20 cellular contexts compared by ENCODE assay signal in the genomic region with DNA sequence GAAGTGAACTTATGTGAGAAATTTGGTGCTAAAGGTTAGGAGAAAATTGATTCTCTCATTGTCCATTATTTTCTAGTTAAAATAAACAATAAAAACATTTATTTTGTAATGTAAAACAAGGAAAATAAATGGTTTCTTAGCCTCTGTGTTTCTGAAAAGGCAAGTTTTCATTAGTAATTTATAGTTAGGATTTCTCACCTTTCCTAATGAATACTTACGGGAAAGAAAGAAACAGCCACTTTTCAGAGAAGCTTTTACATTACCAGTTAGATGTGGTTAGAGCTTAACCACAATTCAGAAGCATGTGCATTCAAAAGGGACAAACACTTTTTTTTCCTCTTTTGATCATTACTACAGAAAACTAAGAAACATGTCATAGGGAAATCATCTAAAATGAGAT. TPM values are rescaled to one million over a fixed set of nuclear protein-coding genes. Genes with fewer than 3 reads are reported as not detected.
A peak's percentile ranks its signal among the peaks of the same experiment; 100 is the strongest.
DNase-seq lines count a peak whose midpoint lies in the region; ATAC-seq and TF ChIP-seq lines count a peak whose summit lies in the region.
"Had no signal": no experiment of that assay in that cellular context is flagged by ENCODE, and none has a peak within 500 bp of the region (broad histone marks: within the 10 kb centered on the region; RNA-seq: fewer than 3 reads in every experiment).

No MANE protein-coding gene starts in this region.

- peak overlapping the region; percentile 47 for H3K4me2 ChIP-seq in DND-41 (ENCODE audit: insufficient read depth, low read length)
- H3K4me2 ChIP-seq: GM23338 had no signal

- peaks cover 39% of the 10 kb centered on the region for H3K36me3 Mint-ChIP-seq in activated CD4-positive, alpha-beta T cell treated with anti-CD3 and anti-CD28 coated beads for 36 hours (ENCODE audit: low read depth)
- H3K36me3 Mint-ChIP-seq in T-helper 1 cell treated with Interleukin-12 subunit alpha and Interleukin-12 subunit beta and Interleukin-4 antibody, amounts not matched to agents 30 μg/mL and 1 μg/mL, for 36 hours (ENCODE audit: low read depth), result peaks cover 29% of the 10 kb centered on the region
- peaks cover 4 to 12% (median 9%) of the 10 kb centered on the region in 3 donors for H3K36me3 Mint-ChIP-seq in immature natural killer cell

- no peak overlapping the region for H3K4me3 Mint-ChIP-seq in activated CD4-positive, alpha-beta T cell treated with anti-CD3 and anti-CD28 coated beads for 36 hours
- peak overlapping the region; percentile 26 for H3K4me3 Mint-ChIP-seq in T-helper 1 cell treated with Interleukin-12 subunit alpha and Interleukin-12 subunit beta and Interleukin-4 antibody, amounts not matched to agents 30 μg/mL and 1 μg/mL, for 36 hours
- peak overlapping the region in 2 of 5 donors; percentile 38 to 39 for H3K4me3 Mint-ChIP-seq in immature natural killer cell
- H3K4me3 Mint-ChIP-seq: GM23338; stimulated activated memory B cell treated with anti-CD40 and anti-IgM and Interleukin-4, amounts not matched to agents 10 μg/mL and 1 μg/mL and 100 μg/mL, for 72 hours had no signal

- intact Hi-C loops in activated CD4-positive, alpha-beta T cell treated with anti-CD3 and anti-CD28 coated beads for 36 hours (cut with DNase I, micrococcal nuclease), result loop anchor here in 1 of 2 experiments (10.0 kb wide), 1 partner anchor 289 kb away; no protein-coding TSS in a partner anchor
- intact Hi-C loops in ovary (cut with DNase I), result no loop called here

- peaks cover 46% of the 10 kb centered on the region for H3K4me1 Mint-ChIP-seq in activated CD4-positive, alpha-beta T cell treated with anti-CD3 and anti-CD28 coated beads for 36 hours
- peaks cover 37% of the 10 kb centered on the region for H3K4me1 Mint-ChIP-seq in T-helper 1 cell treated with Interleukin-12 subunit alpha and Interleukin-12 subunit beta and Interleukin-4 antibody, amounts not matched to agents 30 μg/mL and 1 μg/mL, for 36 hours (ENCODE audit: low read depth)
- peaks cover 31 to 33% of the 10 kb centered on the region in 2 donors for H3K4me1 Mint-ChIP-seq in immature natural killer cell
- H3K4me1 Mint-ChIP-seq: GM23338 had no signal

- no peak for TF ChIP-seq POLR2A in ovary (IDR thresholded peaks at IDR 0.05)

- no peak overlapping the region for H3K4me3 ChIP-seq in DND-41 (ENCODE audit: low read depth in 1 of 2, low read length in 2 of 2)
- no peak overlapping the region for H3K4me3 ChIP-seq in ovary
- H3K4me3 ChIP-seq: GM23338, lung, right lobe of liver, transverse colon had no signal

- H3K9ac ChIP-seq in DND-41 (ENCODE audit: low read depth, low read length), result peak overlapping the region; percentile 2; the same call in 1 of the 2 replicates

- H3K79me2 ChIP-seq in DND-41 (ENCODE audit: insufficient read depth, low read length), result no peaks in the 10 kb centered on the region

- H3K36me3 ChIP-seq in DND-41 (ENCODE audit: insufficient read depth, low read length) (peaks cover 64% of the 10 kb centered on the region), ovary (no peaks in the 10 kb centered on the region)
- H3K36me3 ChIP-seq: right lobe of liver, transverse colon, WERI-Rb-1 had no signal

- TF ChIP-seq CTCF in DND-41 (IDR thresholded peaks at IDR 0.05; ENCODE audit: borderline replicate concordance, extremely low read depth, low read length, poor library complexity, severe bottlenecking) (no peak), ovary (IDR thresholded peaks at IDR 0.05) (no peak)

- 91 to 96% (median 94%) methylated on average over 1 of the region's 1 CpG for WGBS in ovary, 3 donors

- no peaks in the 10 kb centered on the region for H3K27me3 Mint-ChIP-seq in activated CD4-positive, alpha-beta T cell treated with anti-CD3 and anti-CD28 coated beads for 36 hours
- no peaks in the 10 kb centered on the region for H3K27me3 Mint-ChIP-seq in T-helper 1 cell treated with Interleukin-12 subunit alpha and Interleukin-12 subunit beta and Interleukin-4 antibody, amounts not matched to agents 30 μg/mL and 1 μg/mL, for 36 hours (ENCODE audit: low read depth)
- H3K27me3 Mint-ChIP-seq in immature natural killer cell (ENCODE audit: low read depth in 3 of 3), result no peaks in the 10 kb centered on the region
- H3K27me3 Mint-ChIP-seq: activated naive CD8-positive, alpha-beta T cell treated with anti-CD3 and anti-CD28 coated beads, Interleukin-2, amount 10 ng/mL, durations not matched to agents 7 days and 5 days; stimulated activated memory B cell treated with anti-CD40 and anti-IgM and Interleukin-4, amounts not matched to agents 10 μg/mL and 1 μg/mL and 100 μg/mL, for 72 hours had no signal

- H4K20me1 ChIP-seq in DND-41 (ENCODE audit: insufficient read depth, low read length), result no peaks in the 10 kb centered on the region

- peak; percentile 42 for ATAC-seq in activated CD4-positive, alpha-beta T cell treated with anti-CD3 and anti-CD28 coated beads for 36 hours
- ATAC-seq in DND-41 (ENCODE audit: insufficient read depth, low read depth), result peak; percentile 86
- ATAC-seq: GM23338; right lobe of liver; stimulated activated memory B cell treated with anti-CD40 and anti-IgM and Interleukin-4, amounts not matched to agents 10 μg/mL and 1 μg/mL and 100 μg/mL, for 72 hours had no signal

- H3K27me3 ChIP-seq in DND-41 (ENCODE audit: insufficient read depth, low read length, poor library complexity) (no peaks in the 10 kb centered on the region), ovary (no peaks in the 10 kb centered on the region)
- H3K27me3 ChIP-seq: right lobe of liver, transverse colon had no signal

- POLR2A ChIA-PET in activated CD4-positive, alpha-beta T cell treated with anti-CD3 and anti-CD28 coated beads for 36 hours (lab: Charles Lee), result no interaction called here

- peak overlapping the region; percentile 65 for H3K27ac Mint-ChIP-seq in activated CD4-positive, alpha-beta T cell treated with anti-CD3 and anti-CD28 coated beads for 36 hours
- H3K27ac Mint-ChIP-seq in T-helper 1 cell treated with Interleukin-12 subunit alpha and Interleukin-12 subunit beta and Interleukin-4 antibody, amounts not matched to agents 30 μg/mL and 1 μg/mL, for 36 hours, result peak overlapping the region; percentile 53
- H3K27ac Mint-ChIP-seq in immature natural killer cell, result peak overlapping the region in 4 of 6 donors; percentile 47 to 81 (median 74)
- H3K27ac Mint-ChIP-seq: activated naive CD8-positive, alpha-beta T cell treated with anti-CD3 and anti-CD28 coated beads, Interleukin-2, amount 10 ng/mL, durations not matched to agents 7 days and 5 days; GM23338; stimulated activated memory B cell treated with anti-CD40 and anti-IgM and Interleukin-4, amounts not matched to agents 10 μg/mL and 1 μg/mL and 100 μg/mL, for 72 hours had no signal

- no peak overlapping the region for H2AFZ ChIP-seq in DND-41 (ENCODE audit: low read depth, low read length)
- H2AFZ ChIP-seq: GM23338 had no signal

- H3K9me3 ChIP-seq in DND-41 (ENCODE audit: insufficient read depth, low read length, severe bottlenecking) (no peaks in the 10 kb centered on the region), ovary (no peaks in the 10 kb centered on the region)
- H3K9me3 ChIP-seq: right lobe of liver, transverse colon had no signal

- DNase-seq in activated CD4-positive, alpha-beta T cell treated with anti-CD3 and anti-CD28 coated beads for 36 hours, result no peak
- no peak for DNase-seq in activated CD4-positive, alpha-beta T cell treated with anti-CD3 and anti-CD28 coated beads, Interleukin-2, amount 50 U/mL, for 4 hours
- DNase-seq in DND-41 (no peak), immature natural killer cell (peak in 1 of 3 donors; percentile 23), KG1 (lab: John Stamatoyannopoulos, UW) (no peak), ovary (no peak), NCI-H2196 (lab: John Stamatoyannopoulos, UW; ENCODE audit: unreplicated experiment) (no peak)
- DNase-seq: 8988T; activated naive CD8-positive, alpha-beta T cell treated with anti-CD3 and anti-CD28 coated beads, Interleukin-2, amount 10 ng/mL, durations not matched to agents 7 days and 5 days; cortex of kidney; NCI-H1417; NCI-H526 treated with DMSO at 0.1 percent for 48 hours; right lobe of liver; SHP77 treated with DMSO at 0.1 percent for 48 hours; transverse colon; WERI-Rb-1 had no signal

- no peak for TF ChIP-seq EP300 in ovary (IDR thresholded peaks at IDR 0.05)

- H3K4me1 ChIP-seq in DND-41 (ENCODE audit: insufficient read depth, low read length), result peaks cover 40% of the 10 kb centered on the region
- peaks cover 2% of the 10 kb centered on the region for H3K4me1 ChIP-seq in ovary (ENCODE audit: insufficient read depth)
- H3K4me1 ChIP-seq: right lobe of liver had no signal

- no peaks in the 10 kb centered on the region for H3K9me3 Mint-ChIP-seq in activated CD4-positive, alpha-beta T cell treated with anti-CD3 and anti-CD28 coated beads for 36 hours (ENCODE audit: low read depth)
- no peaks in the 10 kb centered on the region for H3K9me3 Mint-ChIP-seq in T-helper 1 cell treated with Interleukin-12 subunit alpha and Interleukin-12 subunit beta and Interleukin-4 antibody, amounts not matched to agents 30 μg/mL and 1 μg/mL, for 36 hours
- H3K9me3 Mint-ChIP-seq in immature natural killer cell, result no peaks in the 10 kb centered on the region
- H3K9me3 Mint-ChIP-seq: activated naive CD8-positive, alpha-beta T cell treated with anti-CD3 and anti-CD28 coated beads, Interleukin-2, amount 10 ng/mL, durations not matched to agents 7 days and 5 days; GM23338; stimulated activated memory B cell treated with anti-CD40 and anti-IgM and Interleukin-4, amounts not matched to agents 10 μg/mL and 1 μg/mL and 100 μg/mL, for 72 hours had no signal

- CTCF ChIA-PET in activated CD4-positive, alpha-beta T cell treated with anti-CD3 and anti-CD28 coated beads for 36 hours (lab: Charles Lee), result interaction anchor here (1.7 kb wide), 1 partner anchor 15 kb away, joined by 7 read pairs; no protein-coding TSS in a partner anchor

- H3K27ac ChIP-seq in DND-41 (ENCODE audit: low read length), result peak overlapping the region; percentile 74
- no peak overlapping the region for H3K27ac ChIP-seq in ovary
- H3K27ac ChIP-seq: right lobe of liver, transverse colon, WERI-Rb-1 had no signal

RNA-seq across cellular contexts. Expression of a gene that starts 18.8 kb away (rescaled TPM):
- 10 to 100 TPM; 24.6 to 25.1 TPM for total RNA-seq in activated CD4-positive, alpha-beta T cell treated with anti-CD3 and anti-CD28 coated beads for 36 hours
- polyA plus RNA-seq in immature natural killer cell (10 to 100 TPM; 10.4 to 20.0 (median 11.4) TPM), ovary (1 to 10 TPM; 1.4 to 5.8 TPM)
- total RNA-seq in ovary, result 1 to 10 TPM; 2.8 to 6.4 (median 4.5) TPM
